In genomic region chr6:119727504-119728219, GRCh38 we compare ENCODE assay signal across 2 cellular contexts.
TF ChIP-seq lines count a peak whose summit lies in the region.

No MANE protein-coding gene starts in this region.

TF ChIP-seq in HEK293, 187 proteins besides CTCF, POLR2A, EP300 and RAD21 (continued from another document and continues in another):
- TF ChIP-seq ZBTB49 (tag by site-specific recombination; IDR thresholded peaks at IDR 0.05; ENCODE audit: low read depth) (no peak), ZFP37 (tag by site-specific recombination; IDR thresholded peaks at IDR 0.05) (no peak), MEIS1 (CRISPR knock-in tag; IDR thresholded peaks at IDR 0.05; ENCODE audit: borderline replicate concordance) (no peak), EGR2 (tag by site-specific recombination; IDR thresholded peaks at IDR 0.05; ENCODE audit: low read depth) (peak; percentile 41), ZNF639 (tag by site-specific recombination; IDR thresholded peaks at IDR 0.05) (no peak), ZNF175 (tag by site-specific recombination; IDR thresholded peaks at IDR 0.05) (no peak), HOXC10 (CRISPR knock-in tag; IDR thresholded peaks at IDR 0.05) (no peak), ZNF830 (tag by site-specific recombination; IDR thresholded peaks at IDR 0.05; ENCODE audit: low read depth) (no peak), SETDB1 (IDR thresholded peaks at IDR 0.05; ENCODE audit: insufficient read length, low read length) (no peak), KLF17 (tag by site-specific recombination; IDR thresholded peaks at IDR 0.05) (no peak), ZIC2 (tag by site-specific recombination; IDR thresholded peaks at IDR 0.05) (peak; percentile 26; the same call in 1 of the 2 replicates), ZNF2 (tag by site-specific recombination; IDR thresholded peaks at IDR 0.05) (no peak), ZNF155 (tag by site-specific recombination; IDR thresholded peaks at IDR 0.05) (no peak), ZNF24 (tag by site-specific recombination; IDR thresholded peaks at IDR 0.05) (no peak), ZNF664 (tag by site-specific recombination; IDR thresholded peaks at IDR 0.05) (no peak)
- TF ChIP-seq, protein P1, sequence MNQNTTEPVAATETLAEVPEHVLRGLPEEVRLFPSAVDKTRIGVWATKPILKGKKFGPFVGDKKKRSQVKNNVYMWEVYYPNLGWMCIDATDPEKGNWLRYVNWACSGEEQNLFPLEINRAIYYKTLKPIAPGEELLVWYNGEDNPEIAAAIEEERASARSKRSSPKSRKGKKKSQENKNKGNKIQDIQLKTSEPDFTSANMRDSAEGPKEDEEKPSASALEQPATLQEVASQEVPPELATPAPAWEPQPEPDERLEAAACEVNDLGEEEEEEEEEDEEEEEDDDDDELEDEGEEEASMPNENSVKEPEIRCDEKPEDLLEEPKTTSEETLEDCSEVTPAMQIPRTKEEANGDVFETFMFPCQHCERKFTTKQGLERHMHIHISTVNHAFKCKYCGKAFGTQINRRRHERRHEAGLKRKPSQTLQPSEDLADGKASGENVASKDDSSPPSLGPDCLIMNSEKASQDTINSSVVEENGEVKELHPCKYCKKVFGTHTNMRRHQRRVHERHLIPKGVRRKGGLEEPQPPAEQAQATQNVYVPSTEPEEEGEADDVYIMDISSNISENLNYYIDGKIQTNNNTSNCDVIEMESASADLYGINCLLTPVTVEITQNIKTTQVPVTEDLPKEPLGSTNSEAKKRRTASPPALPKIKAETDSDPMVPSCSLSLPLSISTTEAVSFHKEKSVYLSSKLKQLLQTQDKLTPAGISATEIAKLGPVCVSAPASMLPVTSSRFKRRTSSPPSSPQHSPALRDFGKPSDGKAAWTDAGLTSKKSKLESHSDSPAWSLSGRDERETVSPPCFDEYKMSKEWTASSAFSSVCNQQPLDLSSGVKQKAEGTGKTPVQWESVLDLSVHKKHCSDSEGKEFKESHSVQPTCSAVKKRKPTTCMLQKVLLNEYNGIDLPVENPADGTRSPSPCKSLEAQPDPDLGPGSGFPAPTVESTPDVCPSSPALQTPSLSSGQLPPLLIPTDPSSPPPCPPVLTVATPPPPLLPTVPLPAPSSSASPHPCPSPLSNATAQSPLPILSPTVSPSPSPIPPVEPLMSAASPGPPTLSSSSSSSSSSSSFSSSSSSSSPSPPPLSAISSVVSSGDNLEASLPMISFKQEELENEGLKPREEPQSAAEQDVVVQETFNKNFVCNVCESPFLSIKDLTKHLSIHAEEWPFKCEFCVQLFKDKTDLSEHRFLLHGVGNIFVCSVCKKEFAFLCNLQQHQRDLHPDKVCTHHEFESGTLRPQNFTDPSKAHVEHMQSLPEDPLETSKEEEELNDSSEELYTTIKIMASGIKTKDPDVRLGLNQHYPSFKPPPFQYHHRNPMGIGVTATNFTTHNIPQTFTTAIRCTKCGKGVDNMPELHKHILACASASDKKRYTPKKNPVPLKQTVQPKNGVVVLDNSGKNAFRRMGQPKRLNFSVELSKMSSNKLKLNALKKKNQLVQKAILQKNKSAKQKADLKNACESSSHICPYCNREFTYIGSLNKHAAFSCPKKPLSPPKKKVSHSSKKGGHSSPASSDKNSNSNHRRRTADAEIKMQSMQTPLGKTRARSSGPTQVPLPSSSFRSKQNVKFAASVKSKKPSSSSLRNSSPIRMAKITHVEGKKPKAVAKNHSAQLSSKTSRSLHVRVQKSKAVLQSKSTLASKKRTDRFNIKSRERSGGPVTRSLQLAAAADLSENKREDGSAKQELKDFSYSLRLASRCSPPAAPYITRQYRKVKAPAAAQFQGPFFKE (tag by site-specific recombination; IDR thresholded peaks at IDR 0.05; ENCODE audit: borderline replicate concordance) = no peak

TF ChIP-seq in GM12878, 131 proteins besides CTCF, POLR2A, EP300 and RAD21 (continued from another document):
- TF ChIP-seq, protein P2, sequence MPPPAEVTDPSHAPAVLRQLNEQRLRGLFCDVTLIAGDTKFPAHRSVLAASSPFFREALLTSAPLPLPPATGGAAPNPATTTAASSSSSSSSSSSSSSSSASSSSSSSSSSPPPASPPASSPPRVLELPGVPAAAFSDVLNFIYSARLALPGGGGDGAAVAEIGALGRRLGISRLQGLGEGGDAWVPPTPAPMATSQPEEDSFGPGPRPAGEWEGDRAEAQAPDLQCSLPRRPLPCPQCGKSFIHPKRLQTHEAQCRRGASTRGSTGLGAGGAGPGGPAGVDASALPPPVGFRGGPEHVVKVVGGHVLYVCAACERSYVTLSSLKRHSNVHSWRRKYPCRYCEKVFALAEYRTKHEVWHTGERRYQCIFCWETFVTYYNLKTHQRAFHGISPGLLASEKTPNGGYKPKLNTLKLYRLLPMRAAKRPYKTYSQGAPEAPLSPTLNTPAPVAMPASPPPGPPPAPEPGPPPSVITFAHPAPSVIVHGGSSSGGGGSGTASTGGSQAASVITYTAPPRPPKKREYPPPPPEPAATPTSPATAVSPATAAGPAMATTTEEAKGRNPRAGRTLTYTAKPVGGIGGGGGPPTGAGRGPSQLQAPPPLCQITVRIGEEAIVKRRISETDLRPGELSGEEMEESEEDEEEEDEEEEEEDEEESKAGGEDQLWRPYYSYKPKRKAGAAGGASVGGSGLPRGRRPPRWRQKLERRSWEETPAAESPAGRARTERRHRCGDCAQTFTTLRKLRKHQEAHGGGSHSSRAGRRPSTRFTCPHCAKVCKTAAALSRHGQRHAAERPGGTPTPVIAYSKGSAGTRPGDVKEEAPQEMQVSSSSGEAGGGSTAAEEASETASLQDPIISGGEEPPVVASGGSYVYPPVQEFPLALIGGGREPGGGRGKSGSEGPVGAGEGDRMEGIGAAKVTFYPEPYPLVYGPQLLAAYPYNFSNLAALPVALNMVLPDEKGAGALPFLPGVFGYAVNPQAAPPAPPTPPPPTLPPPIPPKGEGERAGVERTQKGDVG (CRISPR knock-in tag; IDR thresholded peaks at IDR 0.05) = no peak
- no peak for TF ChIP-seq SUPT20H (IDR thresholded peaks at IDR 0.05; ENCODE audit: borderline replicate concordance, control insufficient read depth, low read depth, low read length)
- TF ChIP-seq EGR1 (IDR thresholded peaks at IDR 0.05; ENCODE audit: borderline replicate concordance in 1 of 2, low read depth in 2 of 2, low read length in 2 of 2) = no peak
- no peak for TF ChIP-seq IRF4 (IDR thresholded peaks at IDR 0.05; ENCODE audit: low read depth, low read length)
- no peak for TF ChIP-seq GABPA (IDR thresholded peaks at IDR 0.05; ENCODE audit: low read depth)
- TF ChIP-seq YBX1 (IDR thresholded peaks at IDR 0.05) = no peak
- TF ChIP-seq BACH1 (IDR thresholded peaks at IDR 0.05; ENCODE audit: borderline replicate concordance) = no peak
- no peak for TF ChIP-seq GATAD2B (conservative IDR thresholded peaks at IDR 0.05; ENCODE audit: low read depth)
- TF ChIP-seq HSF1 (IDR thresholded peaks at IDR 0.05; ENCODE audit: low read depth, low read length) = no peak
- no peak for TF ChIP-seq MYB (IDR thresholded peaks at IDR 0.05; ENCODE audit: borderline replicate concordance, low read depth, low read length)
- TF ChIP-seq ZNF217 (IDR thresholded peaks at IDR 0.05) = no peak
